In the genomic region with DNA sequence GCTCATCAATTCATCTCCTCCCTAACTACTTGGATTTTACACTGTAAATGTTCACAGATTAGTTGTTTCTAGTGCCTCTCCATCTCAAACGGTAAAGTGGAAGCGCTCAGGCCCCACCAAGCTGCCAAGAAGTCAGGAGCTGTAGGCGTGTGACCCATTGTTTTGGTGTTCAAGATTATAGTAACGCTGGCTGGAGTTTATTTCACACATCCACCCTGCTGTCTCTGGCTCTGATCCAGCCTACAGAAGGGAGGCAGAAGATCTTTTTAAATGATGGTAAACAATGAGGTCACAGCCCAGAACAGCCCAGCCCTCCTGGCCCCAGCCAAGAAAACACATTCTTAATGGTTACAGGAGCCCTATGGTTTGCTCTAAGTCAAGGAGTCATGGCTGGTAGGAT, we compare ENCODE assay signal across 10 cellular contexts. TPM values are rescaled to one million over a fixed set of nuclear protein-coding genes. Genes with fewer than 3 reads are reported as not detected.
DNase-seq lines count a peak whose midpoint lies in the region; ATAC-seq and TF ChIP-seq lines count a peak whose summit lies in the region.
"Had no signal": no experiment of that assay in that cellular context is flagged by ENCODE, and none has a peak within 500 bp of the region (broad histone marks: within the 10 kb centered on the region; RNA-seq: fewer than 3 reads in every experiment).

No MANE protein-coding gene starts in this region.

- no peak overlapping the region for H2AFZ ChIP-seq in mammary epithelial cell (ENCODE audit: low read depth, low read length)

- H3K27ac ChIP-seq in mammary epithelial cell (ENCODE audit: insufficient read depth, low read depth, low read length) (no peak overlapping the region), uterus (peak overlapping the region; percentile 86 to 93)
- H3K27ac ChIP-seq: BLaER1, WERI-Rb-1 had no signal

- no peak overlapping the region for H3K9ac ChIP-seq in mammary epithelial cell (ENCODE audit: insufficient read depth, low read length)
- H3K9ac ChIP-seq: BLaER1 had no signal

- intact Hi-C loops in MCF 10A (cut with micrococcal nuclease) (no loop called here), mammary epithelial cell (cut with micrococcal nuclease) (no loop called here), mucosa of descending colon (cut with DNase I, micrococcal nuclease) (no loop called here), uterus (cut with DNase I; ENCODE audit: low total_unique reads) (no loop called here)
- intact Hi-C loops in activated T-helper 2 cell treated with anti-CD3 and anti-CD28 coated beads, Interferon-gamma antibody, Interleukin-2, Interleukin-4, amounts not matched to agents 10 μg/mL and 5 μg/mL and 100 μg/mL, durations not matched to agents 14 hours and 24 hours and 36 hours (cut with micrococcal nuclease): no loop called here

- no peak for TF ChIP-seq CTCF in MCF 10A (IDR thresholded peaks at IDR 0.05; ENCODE audit: unreplicated experiment)
- no peak for TF ChIP-seq CTCF in mammary epithelial cell (conservative IDR thresholded peaks at IDR 0.05 in 1 of 2, IDR thresholded peaks at IDR 0.05 in 1 of 2; ENCODE audit: extremely low read depth in 1 of 2, insufficient read depth in 1 of 2, low read depth in 1 of 2, low read length in 2 of 2)
- no peak for TF ChIP-seq CTCF in mucosa of descending colon (IDR thresholded peaks at IDR 0.05)
- no peak for TF ChIP-seq CTCF in uterus (IDR thresholded peaks at IDR 0.05)

- ATAC-seq in mucosa of descending colon: peak; percentile 67
- ATAC-seq in GM19351 (IDR thresholded peaks at IDR 0.05; ENCODE audit: unreplicated experiment): no peak

- H3K4me1 Mint-ChIP-seq in MCF 10A (ENCODE audit: insufficient read depth, unreplicated experiment): peaks cover 35% of the 10 kb centered on the region
- peaks cover 4% of the 10 kb centered on the region for H3K4me1 Mint-ChIP-seq in activated T-helper 2 cell treated with anti-CD3 and anti-CD28 coated beads, Interferon-gamma antibody, Interleukin-2, Interleukin-4, amounts not matched to agents 10 μg/mL and 5 μg/mL and 100 μg/mL, durations not matched to agents 14 hours and 24 hours and 36 hours (ENCODE audit: low read depth)

- CTCF ChIA-PET in MCF 10A (lab: Yijun Ruan, JAX): no interaction called here
- CTCF ChIA-PET in mammary epithelial cell (lab: Charles Lee; ENCODE audit: low non-redundant PET): no interaction called here

- no peak overlapping the region for H3K4me3 ChIP-seq in mammary epithelial cell (replicated peaks in 1 of 3; ENCODE audit: insufficient read depth in 1 of 3, low read depth in 2 of 3, low read length in 3 of 3)
- no peak overlapping the region for H3K4me3 ChIP-seq in mucosa of descending colon
- H3K4me3 ChIP-seq in uterus: no peak overlapping the region
- H3K4me3 ChIP-seq: BLaER1 had no signal

- no peaks in the 10 kb centered on the region for H3K27me3 Mint-ChIP-seq in MCF 10A (ENCODE audit: insufficient read depth, unreplicated experiment)
- H3K27me3 Mint-ChIP-seq in activated T-helper 2 cell treated with anti-CD3 and anti-CD28 coated beads, Interferon-gamma antibody, Interleukin-2, Interleukin-4, amounts not matched to agents 10 μg/mL and 5 μg/mL and 100 μg/mL, durations not matched to agents 14 hours and 24 hours and 36 hours (ENCODE audit: low read depth): no peaks in the 10 kb centered on the region

- POLR2A ChIA-PET in MCF 10A (lab: Yijun Ruan, JAX): no interaction called here

- H3K27ac Mint-ChIP-seq in MCF 10A (ENCODE audit: low read depth, unreplicated experiment): peak overlapping the region; percentile 97
- no peak overlapping the region for H3K27ac Mint-ChIP-seq in activated T-helper 2 cell treated with anti-CD3 and anti-CD28 coated beads, Interferon-gamma antibody, Interleukin-2, Interleukin-4, amounts not matched to agents 10 μg/mL and 5 μg/mL and 100 μg/mL, durations not matched to agents 14 hours and 24 hours and 36 hours

- WGBS in mammary epithelial cell (ENCODE audit: low coverage, missing lambda C conversion rate): 79% methylated on average over 4 of the region's 4 CpGs

- no peaks in the 10 kb centered on the region for H3K9me3 ChIP-seq in mammary epithelial cell (replicated peaks; ENCODE audit: insufficient read depth, low read length)
- H3K9me3 ChIP-seq in mucosa of descending colon: no peaks in the 10 kb centered on the region
- no peaks in the 10 kb centered on the region for H3K9me3 ChIP-seq in uterus

- TF ChIP-seq POLR2A in uterus (IDR thresholded peaks at IDR 0.05): peak in 1 of 2 donors; percentile 23

- peak; percentile 84 for DNase-seq in MCF 10A (ENCODE audit: unreplicated experiment)
- no peak for DNase-seq in mammary epithelial cell
- DNase-seq in dermis blood vessel endothelial cell: peak; percentile 97
- DNase-seq in mucosa of descending colon: peak; percentile 49 to 55 (median 51)
- peak; percentile 74 to 93 for DNase-seq in uterus
- no peak for DNase-seq in T-helper 9 cell
- DNase-seq in activated T-helper 2 cell treated with anti-CD3 and anti-CD28 coated beads, Interferon-gamma antibody, Interleukin-2, Interleukin-4, amounts not matched to agents 10 μg/mL and 5 μg/mL and 100 μg/mL, durations not matched to agents 14 hours and 24 hours and 36 hours (ENCODE audit: low spot score): no peak
- DNase-seq: WERI-Rb-1 had no signal

- peaks cover 5% of the 10 kb centered on the region for H3K9me3 Mint-ChIP-seq in MCF 10A (ENCODE audit: unreplicated experiment)
- peaks cover 8% of the 10 kb centered on the region for H3K9me3 Mint-ChIP-seq in activated T-helper 2 cell treated with anti-CD3 and anti-CD28 coated beads, Interferon-gamma antibody, Interleukin-2, Interleukin-4, amounts not matched to agents 10 μg/mL and 5 μg/mL and 100 μg/mL, durations not matched to agents 14 hours and 24 hours and 36 hours

- H3K27me3 ChIP-seq in mammary epithelial cell (ENCODE audit: insufficient read depth, low read length) (no peaks in the 10 kb centered on the region), uterus (no peaks in the 10 kb centered on the region)
- H3K27me3 ChIP-seq: BLaER1 had no signal

- H3K4me3 Mint-ChIP-seq in MCF 10A (ENCODE audit: unreplicated experiment): no peak overlapping the region
- H3K4me3 Mint-ChIP-seq in activated T-helper 2 cell treated with anti-CD3 and anti-CD28 coated beads, Interferon-gamma antibody, Interleukin-2, Interleukin-4, amounts not matched to agents 10 μg/mL and 5 μg/mL and 100 μg/mL, durations not matched to agents 14 hours and 24 hours and 36 hours (ENCODE audit: low read depth): no peak overlapping the region

- in situ Hi-C loops in mammary epithelial cell (cut with MboI; ENCODE audit: low sequenced_read_pairs in 2 of 2): no loop called here

- H3K36me3 ChIP-seq in mammary epithelial cell (ENCODE audit: insufficient read depth, low read length) (no peaks in the 10 kb centered on the region), mucosa of descending colon (ENCODE audit: low read depth) (no peaks in the 10 kb centered on the region), uterus (no peaks in the 10 kb centered on the region)
- H3K36me3 ChIP-seq: BLaER1, WERI-Rb-1 had no signal

- no peaks in the 10 kb centered on the region for H4K20me1 ChIP-seq in mammary epithelial cell (ENCODE audit: insufficient read depth, low read length)
- H4K20me1 ChIP-seq: BLaER1 had no signal

- no peak overlapping the region for H3K4me2 ChIP-seq in mammary epithelial cell (ENCODE audit: insufficient read depth, low read depth, low read length)
- H3K4me2 ChIP-seq: BLaER1 had no signal

- peaks cover 8% of the 10 kb centered on the region for H3K4me1 ChIP-seq in mammary epithelial cell (ENCODE audit: insufficient read depth, low read length)
- H3K4me1 ChIP-seq in mucosa of descending colon (ENCODE audit: low read depth): no peaks in the 10 kb centered on the region
- peaks cover 0 to 4% of the 10 kb centered on the region in 2 donors for H3K4me1 ChIP-seq in uterus
- H3K4me1 ChIP-seq: BLaER1 had no signal

- H3K79me2 ChIP-seq in mammary epithelial cell (ENCODE audit: insufficient read depth, low read length): no peaks in the 10 kb centered on the region

- BruUV-seq in MCF 10A (replicated peaks; lab: Mats Ljungman, UMichigan): no TSS peak
- no TSS peak for BruUV-seq in mammary epithelial cell (replicated peaks; lab: Mats Ljungman, UMichigan)

- H3K36me3 Mint-ChIP-seq in MCF 10A (ENCODE audit: insufficient read depth, unreplicated experiment): no peaks in the 10 kb centered on the region
- no peaks in the 10 kb centered on the region for H3K36me3 Mint-ChIP-seq in activated T-helper 2 cell treated with anti-CD3 and anti-CD28 coated beads, Interferon-gamma antibody, Interleukin-2, Interleukin-4, amounts not matched to agents 10 μg/mL and 5 μg/mL and 100 μg/mL, durations not matched to agents 14 hours and 24 hours and 36 hours (ENCODE audit: low read depth)

- dilution Hi-C loops in mammary epithelial cell (cut with HindIII; ENCODE audit: low sequenced_read_pairs): no loop called here

RNA-seq across cellular contexts. Expression of a gene that starts 25.7 kb away (rescaled TPM):
- total RNA-seq in MCF 10A (2022) (3.0 and 10.2 TPM in 2 replicates), mammary epithelial cell (under 1 TPM in 1 of 2 donors, not detected in 1; under 0.01 TPM), dermis blood vessel endothelial cell (104 and 175 TPM in 2 replicates), mucosa of descending colon (10 to 100 TPM in 2 of 3 donors, 1 to 10 TPM in 1; 5.5 to 47.0 (median 12.5) TPM), uterus (10 to 100 TPM in 3 of 4 donors, 1 to 10 TPM in 1; 6.6 to 85.2 (median 53.3) TPM)
- polyA plus RNA-seq in mammary epithelial cell: 0.05 TPM
- polyA minus RNA-seq in mammary epithelial cell: not detected
- 0.07 TPM in 1 of 2 replicates, not detected in the other for total RNA-seq in activated T-helper 2 cell treated with anti-CD3 and anti-CD28 coated beads, Interferon-gamma antibody, Interleukin-2, Interleukin-4, amounts not matched to agents 10 μg/mL and 5 μg/mL and 100 μg/mL, durations not matched to agents 14 hours and 24 hours and 36 hours

Comparison
In these comparisons a context has a peak if more than half of its experiments do, and no peak if none do; other contexts are left out.
1. DNase-seq: peak in MCF 10A (single experiment), dermis blood vessel endothelial cell (single experiment), mucosa of descending colon (3 of 3) and uterus (2 of 2); none in mammary epithelial cell (single experiment), T-helper 9 cell (single experiment) and activated T-helper 2 cell treated with anti-CD3 and anti-CD28 coated beads, Interferon-gamma antibody, Interleukin-2, Interleukin-4, amounts not matched to agents 10 μg/mL and 5 μg/mL and 100 μg/mL, durations not matched to agents 14 hours and 24 hours and 36 hours (single experiment).